ENCODE assay signal across 16 cellular contexts in the genomic region with DNA sequence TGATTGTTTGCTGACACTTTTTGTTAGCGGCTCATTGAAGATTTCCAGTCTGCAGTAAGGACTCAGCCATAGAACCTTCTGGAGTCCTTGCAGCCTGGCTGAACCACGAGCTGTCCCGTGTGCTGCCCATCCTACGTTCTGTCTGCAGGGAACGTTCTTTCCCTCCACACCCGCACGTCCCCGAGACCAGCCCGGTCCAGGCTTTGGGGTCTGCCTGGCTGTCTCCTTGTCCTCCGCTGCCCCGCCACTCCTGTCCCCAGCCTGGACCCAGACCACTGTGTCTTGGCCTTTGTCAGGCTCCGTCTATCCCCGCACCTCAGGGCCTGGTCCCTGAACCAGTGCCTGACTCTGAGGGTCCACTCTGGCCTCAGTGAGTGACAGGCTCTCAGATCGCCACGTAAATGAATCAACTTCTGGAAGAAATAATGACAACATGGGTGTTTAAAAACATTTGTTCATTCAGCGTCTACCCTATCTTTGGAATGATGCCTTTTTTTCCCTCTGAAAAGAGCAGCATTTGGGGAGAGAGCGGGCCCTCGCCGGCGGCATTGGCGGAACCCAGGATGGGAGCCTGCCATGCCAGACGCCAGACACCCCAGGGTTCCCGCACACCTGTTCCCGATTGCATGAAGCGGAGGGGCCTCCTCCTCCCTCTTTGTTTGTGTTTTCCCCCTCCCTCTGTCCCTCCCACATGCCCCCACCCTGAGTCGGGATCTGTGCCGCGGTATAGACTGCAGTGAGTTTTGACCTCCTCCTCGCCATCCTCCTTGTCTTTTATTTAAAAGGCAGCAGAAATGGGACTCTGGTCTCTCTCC.
"Had no signal": no experiment of that assay in that cellular context is flagged by ENCODE, and none has a peak within 500 bp of the region (broad histone marks: within the 10 kb centered on the region; RNA-seq: fewer than 3 reads in every experiment).

No MANE protein-coding gene starts in this region.

- DNase-seq: activated CD4-positive, alpha-beta T cell treated with anti-CD3 and anti-CD28 coated beads for 1 hour; activated CD4-positive, alpha-beta T cell treated with anti-CD3 and anti-CD28 coated beads, Interleukin-2, amount 50 U/mL, for 48 hours; activated CD8-positive, alpha-beta memory T cell treated with anti-CD3 and anti-CD28 coated beads, Interleukin-2, amount 10 ng/mL, durations not matched to agents 7 days and 5 days; activated effector memory CD4-positive, alpha-beta T cell treated with anti-CD3 and anti-CD28 coated beads, Interleukin-2, amount 50 U/mL, for 16 hours; activated naive CD8-positive, alpha-beta T cell treated with anti-CD3 and anti-CD28 coated beads, Interleukin-2, amount 10 ng/mL, durations not matched to agents 7 days and 5 days; activated T-cell treated with anti-CD3 and anti-CD28 coated beads, Interleukin-2, amount 50 U/mL, for 4 hours; anterior cingulate cortex; dorsolateral prefrontal cortex; hypothalamus; kidney glomerular epithelial cell; mesendoderm; pancreas; stimulated activated CD4-positive, alpha-beta T cell treated with anti-CD3 and anti-CD28 coated beads, Interleukin-15, amount 100 ng/mL, for 24 hours; stimulated activated CD4-positive, alpha-beta T cell treated with anti-CD3 and anti-CD28 coated beads, Interleukin-4, amount 100 ng/mL, for 24 hours; stimulated activated naive CD8-positive, alpha-beta T cell treated with anti-CD3 and anti-CD28 coated beads, Interleukin-15, amount 100 ng/mL, for 72 hours; testis had no signal

- H3K4me3 ChIP-seq: dorsolateral prefrontal cortex, pancreas, testis had no signal

- H3K27me3 ChIP-seq: pancreas, testis had no signal

- H3K27me3 Mint-ChIP-seq: activated CD8-positive, alpha-beta memory T cell treated with anti-CD3 and anti-CD28 coated beads, Interleukin-2, amount 10 ng/mL, durations not matched to agents 7 days and 5 days; activated naive CD8-positive, alpha-beta T cell treated with anti-CD3 and anti-CD28 coated beads, Interleukin-2, amount 10 ng/mL, durations not matched to agents 7 days and 5 days had no signal

- H3K27ac Mint-ChIP-seq: activated CD8-positive, alpha-beta memory T cell treated with anti-CD3 and anti-CD28 coated beads, Interleukin-2, amount 10 ng/mL, durations not matched to agents 7 days and 5 days; activated naive CD8-positive, alpha-beta T cell treated with anti-CD3 and anti-CD28 coated beads, Interleukin-2, amount 10 ng/mL, durations not matched to agents 7 days and 5 days; stimulated activated naive CD8-positive, alpha-beta T cell treated with anti-CD3 and anti-CD28 coated beads, Interleukin-15, amount 100 ng/mL, for 72 hours had no signal

- H3K4me1 Mint-ChIP-seq: activated CD8-positive, alpha-beta memory T cell treated with anti-CD3 and anti-CD28 coated beads, Interleukin-2, amount 10 ng/mL, durations not matched to agents 7 days and 5 days; activated naive CD8-positive, alpha-beta T cell treated with anti-CD3 and anti-CD28 coated beads, Interleukin-2, amount 10 ng/mL, durations not matched to agents 7 days and 5 days; stimulated activated naive CD8-positive, alpha-beta T cell treated with anti-CD3 and anti-CD28 coated beads, Interleukin-15, amount 100 ng/mL, for 72 hours had no signal

- H3K9me3 Mint-ChIP-seq: activated naive CD8-positive, alpha-beta T cell treated with anti-CD3 and anti-CD28 coated beads, Interleukin-2, amount 10 ng/mL, durations not matched to agents 7 days and 5 days; activated T-cell treated with anti-CD3 and anti-CD28 coated beads, Interleukin-2, amount 50 U/mL, for 4 hours had no signal

- H3K36me3 Mint-ChIP-seq: activated CD8-positive, alpha-beta memory T cell treated with anti-CD3 and anti-CD28 coated beads, Interleukin-2, amount 10 ng/mL, durations not matched to agents 7 days and 5 days; activated naive CD8-positive, alpha-beta T cell treated with anti-CD3 and anti-CD28 coated beads, Interleukin-2, amount 10 ng/mL, durations not matched to agents 7 days and 5 days had no signal

- H3K36me3 ChIP-seq: pancreas had no signal

- H3K4me3 Mint-ChIP-seq: activated CD8-positive, alpha-beta memory T cell treated with anti-CD3 and anti-CD28 coated beads, Interleukin-2, amount 10 ng/mL, durations not matched to agents 7 days and 5 days; activated naive CD8-positive, alpha-beta T cell treated with anti-CD3 and anti-CD28 coated beads, Interleukin-2, amount 10 ng/mL, durations not matched to agents 7 days and 5 days; activated T-cell treated with anti-CD3 and anti-CD28 coated beads, Interleukin-2, amount 50 U/mL, for 4 hours; stimulated activated naive CD8-positive, alpha-beta T cell treated with anti-CD3 and anti-CD28 coated beads, Interleukin-15, amount 100 ng/mL, for 72 hours had no signal
